ENCODE assay signal across 25 cellular contexts in genomic region chr3:141895731-141896130, GRCh38.
"Had no signal": no experiment of that assay in that cellular context is flagged by ENCODE, and none has a peak within 500 bp of the region (broad histone marks: within the 10 kb centered on the region; RNA-seq: fewer than 3 reads in every experiment).

No MANE protein-coding gene starts in this region.

- H3K36me3 ChIP-seq: breast epithelium had no signal

- H3K27ac ChIP-seq: breast epithelium, KMS-11, SJCRH30, VCaP had no signal

- H3K4me3 Mint-ChIP-seq: activated CD4-positive, alpha-beta memory T cell treated with anti-CD3 and anti-CD28 coated beads for 36 hours; activated CD4-positive, alpha-beta T cell treated with anti-CD3 and anti-CD28 coated beads, Interleukin-2, amount 10 ng/mL, durations not matched to agents 7 days and 5 days; activated naive CD8-positive, alpha-beta T cell treated with anti-CD3 and anti-CD28 coated beads for 36 hours; activated T-helper 1 cell treated with anti-CD3 and anti-CD28 coated beads, Interleukin-12 subunit alpha, Interleukin-12 subunit beta, Interleukin-2, Interleukin-4 antibody, amounts not matched to agents 30 ng/mL and 10 ng/mL and 1 ng/mL, durations not matched to agents 14 hours and 24 hours and 36 hours had no signal

- H3K27me3 Mint-ChIP-seq: activated CD4-positive, alpha-beta memory T cell treated with anti-CD3 and anti-CD28 coated beads for 36 hours; activated CD4-positive, alpha-beta T cell treated with anti-CD3 and anti-CD28 coated beads, Interleukin-2, amount 10 ng/mL, durations not matched to agents 7 days and 5 days; activated naive CD8-positive, alpha-beta T cell treated with anti-CD3 and anti-CD28 coated beads for 36 hours had no signal

- H3K27me3 ChIP-seq: breast epithelium, SJCRH30 had no signal

- H3K9ac ChIP-seq: KMS-11, SK-N-SH had no signal

- H3K4me1 ChIP-seq: breast epithelium, SJCRH30 had no signal

- H3K4me2 ChIP-seq: KMS-11, SK-N-SH had no signal

- H3K4me3 ChIP-seq: breast epithelium, SJCRH30 had no signal

- H3K27ac Mint-ChIP-seq: activated CD4-positive, alpha-beta memory T cell treated with anti-CD3 and anti-CD28 coated beads for 36 hours; activated CD4-positive, alpha-beta T cell treated with anti-CD3 and anti-CD28 coated beads, Interleukin-2, amount 10 ng/mL, durations not matched to agents 7 days and 5 days; activated naive CD8-positive, alpha-beta T cell treated with anti-CD3 and anti-CD28 coated beads for 36 hours; activated T-helper 1 cell treated with anti-CD3 and anti-CD28 coated beads, Interleukin-12 subunit alpha, Interleukin-12 subunit beta, Interleukin-2, Interleukin-4 antibody, amounts not matched to agents 30 ng/mL and 10 ng/mL and 1 ng/mL, durations not matched to agents 14 hours and 24 hours and 36 hours had no signal

- ATAC-seq: Right ventricle myocardium inferior had no signal

- H3K9me3 ChIP-seq: breast epithelium, SK-N-SH had no signal

- DNase-seq: activated CD4-positive, alpha-beta memory T cell treated with anti-CD3 and anti-CD28 coated beads for 36 hours; activated CD4-positive, alpha-beta T cell treated with anti-CD3 and anti-CD28 coated beads, Interleukin-2, amount 10 ng/mL, durations not matched to agents 7 days and 5 days; activated CD4-positive, CD25-positive, alpha-beta regulatory T cell; activated CD8-positive, alpha-beta memory T cell treated with anti-CD3 and anti-CD28 coated beads for 24 hours; activated effector memory CD4-positive, alpha-beta T cell treated with Interleukin-2 at 50 U/mL for 16 hours; activated naive CD4-positive, alpha-beta T cell; activated naive CD8-positive, alpha-beta T cell treated with anti-CD3 and anti-CD28 coated beads for 36 hours; caudate nucleus; NCI-H1092 treated with DMSO at 0.1 percent for 48 hours; NCI-H1417 treated with DMSO at 0.1 percent for 48 hours; NCI-H1694; NCI-H2029; NCI-H2107; NCI-H2171 treated with DMSO at 0.1 percent for 48 hours; NCI-H226; NCI-H526 treated with DMSO at 0.1 percent for 48 hours; NCI-H82; SJCRH30; SK-N-SH; T-helper 1 cell had no signal
